In genomic region chr12:114912811-114913210, GRCh38 we compare ENCODE assay signal across 27 cellular contexts.
A peak's percentile ranks its signal among the peaks of the same experiment; 100 is the strongest.
DNase-seq lines count a peak whose midpoint lies in the region; TF ChIP-seq lines count a peak whose summit lies in the region.
"Had no signal": no experiment of that assay in that cellular context is flagged by ENCODE, and none has a peak within 500 bp of the region (broad histone marks: within the 10 kb centered on the region; RNA-seq: fewer than 3 reads in every experiment).

No MANE protein-coding gene starts in this region.

- CTCF ChIA-PET in HEK293 (lab: Yijun Ruan, JAX) = no interaction called here

- peaks cover 12% of the 10 kb centered on the region for H3K4me1 ChIP-seq in HEK293 (ENCODE audit: control insufficient read depth, insufficient read depth, low read length)

- H3K36me3 ChIP-seq in HEK293 (ENCODE audit: control insufficient read depth in 2 of 2, insufficient read depth in 1 of 2, low read length in 2 of 2) = no peaks in the 10 kb centered on the region
- H3K36me3 ChIP-seq: BE2C; BLaER1; BLaER1 treated with 17β-estradiol and CSF1 and Interleukin-3, amounts not matched to agents 10 nM and 100 nM had no signal

- no peak for DNase-seq in globus pallidus (ENCODE audit: low spot score)
- DNase-seq: 8988T; ACHN; AML-193; BE2C; C1 segment of cervical spinal cord; Caco-2; Calu3; CD4-positive, alpha-beta memory T cell; CD4-positive, alpha-beta T cell; CD4-positive, CD25-positive, alpha-beta regulatory T cell; CD8-positive, alpha-beta memory T cell; CD8-positive, alpha-beta T cell; COR-L47; DMS 273 treated with DMSO at 0.1 percent for 48 hours; DMS153; DMS53; DMS79; DMS79 treated with DMSO at 0.1 percent for 48 hours; DND-41; EL had no signal

- TF ChIP-seq CTCF in HEK293 (tag by site-specific recombination; IDR thresholded peaks at IDR 0.05) = no peak

- H3K4me3 ChIP-seq in HEK293 (ENCODE audit: low read depth, low read length) = no peak overlapping the region
- H3K4me3 ChIP-seq: A549; BLaER1; BLaER1 treated with 17β-estradiol and CSF1 and Interleukin-3, amounts not matched to agents 10 nM and 100 nM had no signal

- no peak overlapping the region for H3K27ac ChIP-seq in HEK293 (ENCODE audit: extremely low read depth, low read depth, low read length)
- H3K27ac ChIP-seq: 22Rv1; BLaER1; BLaER1 treated with 17β-estradiol and CSF1 and Interleukin-3, amounts not matched to agents 10 nM and 100 nM; C4-2B had no signal

- H3K9me3 ChIP-seq in HEK293 (ENCODE audit: control insufficient read depth, insufficient read depth, low read depth, low read length) = no peaks in the 10 kb centered on the region; the same call in 1 of the 2 replicates
- H3K9me3 ChIP-seq: A549, BE2C, BLaER1, Caco-2 had no signal

- POLR2A ChIA-PET in HEK293 (lab: Yijun Ruan, JAX) = no interaction called here

TF ChIP-seq in HEK293, 187 proteins besides CTCF, POLR2A, EP300 and RAD21:
- no peak for TF ChIP-seq ZBTB7A (tag by site-specific recombination; IDR thresholded peaks at IDR 0.05; ENCODE audit: low read depth)
- no peak for TF ChIP-seq ZNF280C (tag by site-specific recombination; IDR thresholded peaks at IDR 0.05)
- peak; percentile 97 for TF ChIP-seq ZNF146 (tag by site-specific recombination; IDR thresholded peaks at IDR 0.05)
TF ChIP-seq in HEK293: peak in this region for 1.
